In the genomic region with DNA sequence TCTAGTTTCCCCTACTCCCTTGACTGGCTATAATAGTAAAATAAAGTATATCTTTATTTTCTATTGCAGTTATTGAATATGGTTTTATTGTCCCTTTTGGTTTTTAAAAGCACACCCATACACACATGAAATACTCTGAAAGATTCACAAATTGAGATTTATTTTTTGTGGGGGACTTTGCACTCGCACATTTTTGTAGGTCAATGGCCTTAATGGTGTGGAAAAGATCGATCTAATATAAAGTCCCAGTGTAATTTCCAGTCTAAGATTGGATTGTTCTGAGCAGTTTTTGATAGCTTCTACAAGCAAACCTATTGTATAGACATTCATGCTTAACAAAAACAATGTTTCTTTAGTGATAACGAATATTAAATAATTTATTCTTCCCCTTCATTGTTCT, we compare ENCODE assay signal across 39 cellular contexts. TPM values are rescaled to one million over a fixed set of nuclear protein-coding genes. Genes with fewer than 3 reads are reported as not detected.
"Had no signal": no experiment of that assay in that cellular context is flagged by ENCODE, and none has a peak within 500 bp of the region (broad histone marks: within the 10 kb centered on the region; RNA-seq: fewer than 3 reads in every experiment).

No MANE protein-coding gene starts in this region.

- H3K36me3 ChIP-seq: MG63 had no signal

- H3K9me3 ChIP-seq: MG63 had no signal

- H3K4me3 ChIP-seq: MG63 had no signal

- H3K27me3 ChIP-seq: MG63 had no signal

- DNase-seq: Karpas-422, Kasumi-1, MG63, MM.1S, MV-4-11, NCI-H1048, NCI-H1092, NCI-H1092 treated with DMSO at 0.1 percent for 48 hours, NCI-H1105, NCI-H1105 treated with DMSO at 0.1 percent for 48 hours, NCI-H1417, NCI-H1417 treated with DMSO at 0.1 percent for 48 hours, NCI-H1436, NCI-H1436 treated with DMSO at 0.1 percent for 48 hours, NCI-H146, NCI-H1694, NCI-H1694 treated with DMSO at 0.1 percent for 48 hours, NCI-H187, NCI-H187 treated with DMSO at 0.1 percent for 48 hours, NCI-H1930, NCI-H2029, NCI-H2029 treated with DMSO at 0.1 percent for 48 hours, NCI-H2081, NCI-H2081 treated with DMSO at 0.1 percent for 48 hours, NCI-H2107, NCI-H2171, NCI-H2171 treated with DMSO at 0.1 percent for 48 hours, NCI-H2227 treated with DMSO at 0.1 percent for 48 hours, NCI-H226, NCI-H345, NCI-H446, NCI-H446 treated with DMSO at 0.1 percent for 48 hours, NCI-H510A, NCI-H510A treated with DMSO at 0.1 percent for 48 hours, NCI-H524, NCI-H524 treated with DMSO at 0.1 percent for 48 hours had no signal

RNA-seq across cellular contexts. Expression of a gene that starts 59.5 kb away (rescaled TPM):
- total RNA-seq: LHCN-M2, MCF 10A, NCI-H460 had no signal
